ENCODE assay signal across 1 cellular context in the genomic region with DNA sequence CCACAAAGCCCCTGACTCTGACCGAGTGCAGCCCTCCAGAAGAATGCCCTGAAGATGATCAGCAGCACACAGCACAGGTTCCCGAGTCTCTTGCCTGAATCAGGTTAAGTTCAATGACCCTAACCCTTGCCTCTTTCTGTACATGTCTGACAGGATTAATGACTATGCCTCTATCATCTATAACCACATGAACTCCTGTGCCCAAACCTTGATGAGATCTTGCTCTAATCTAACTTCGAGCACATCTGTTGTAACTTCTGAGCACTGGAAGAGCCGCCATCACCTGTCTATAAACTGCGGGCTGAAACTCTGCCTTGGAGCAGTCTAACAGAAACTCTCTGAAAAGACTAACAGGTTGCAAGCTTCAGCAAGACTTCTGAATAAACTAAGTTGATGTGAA.
TF ChIP-seq lines count a peak whose summit lies in the region.

No MANE protein-coding gene starts in this region.

TF ChIP-seq in GM23338, 12 proteins besides CTCF, POLR2A, EP300 and RAD21 (continued from another document):
- TF ChIP-seq, protein P1, sequence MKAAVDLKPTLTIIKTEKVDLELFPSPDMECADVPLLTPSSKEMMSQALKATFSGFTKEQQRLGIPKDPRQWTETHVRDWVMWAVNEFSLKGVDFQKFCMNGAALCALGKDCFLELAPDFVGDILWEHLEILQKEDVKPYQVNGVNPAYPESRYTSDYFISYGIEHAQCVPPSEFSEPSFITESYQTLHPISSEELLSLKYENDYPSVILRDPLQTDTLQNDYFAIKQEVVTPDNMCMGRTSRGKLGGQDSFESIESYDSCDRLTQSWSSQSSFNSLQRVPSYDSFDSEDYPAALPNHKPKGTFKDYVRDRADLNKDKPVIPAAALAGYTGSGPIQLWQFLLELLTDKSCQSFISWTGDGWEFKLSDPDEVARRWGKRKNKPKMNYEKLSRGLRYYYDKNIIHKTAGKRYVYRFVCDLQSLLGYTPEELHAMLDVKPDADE (IDR thresholded peaks at IDR 0.05), result no peak
- TF ChIP-seq ZNF114 (CRISPR knock-in tag; IDR thresholded peaks at IDR 0.05) (no peak), CREB1 (CRISPR knock-in tag; IDR thresholded peaks at IDR 0.05; ENCODE audit: low read depth) (no peak), NANOG (IDR thresholded peaks at IDR 0.05; ENCODE audit: borderline replicate concordance) (no peak), JUNB (IDR thresholded peaks at IDR 0.05; ENCODE audit: unreplicated experiment) (no peak)
- TF ChIP-seq, protein P2, sequence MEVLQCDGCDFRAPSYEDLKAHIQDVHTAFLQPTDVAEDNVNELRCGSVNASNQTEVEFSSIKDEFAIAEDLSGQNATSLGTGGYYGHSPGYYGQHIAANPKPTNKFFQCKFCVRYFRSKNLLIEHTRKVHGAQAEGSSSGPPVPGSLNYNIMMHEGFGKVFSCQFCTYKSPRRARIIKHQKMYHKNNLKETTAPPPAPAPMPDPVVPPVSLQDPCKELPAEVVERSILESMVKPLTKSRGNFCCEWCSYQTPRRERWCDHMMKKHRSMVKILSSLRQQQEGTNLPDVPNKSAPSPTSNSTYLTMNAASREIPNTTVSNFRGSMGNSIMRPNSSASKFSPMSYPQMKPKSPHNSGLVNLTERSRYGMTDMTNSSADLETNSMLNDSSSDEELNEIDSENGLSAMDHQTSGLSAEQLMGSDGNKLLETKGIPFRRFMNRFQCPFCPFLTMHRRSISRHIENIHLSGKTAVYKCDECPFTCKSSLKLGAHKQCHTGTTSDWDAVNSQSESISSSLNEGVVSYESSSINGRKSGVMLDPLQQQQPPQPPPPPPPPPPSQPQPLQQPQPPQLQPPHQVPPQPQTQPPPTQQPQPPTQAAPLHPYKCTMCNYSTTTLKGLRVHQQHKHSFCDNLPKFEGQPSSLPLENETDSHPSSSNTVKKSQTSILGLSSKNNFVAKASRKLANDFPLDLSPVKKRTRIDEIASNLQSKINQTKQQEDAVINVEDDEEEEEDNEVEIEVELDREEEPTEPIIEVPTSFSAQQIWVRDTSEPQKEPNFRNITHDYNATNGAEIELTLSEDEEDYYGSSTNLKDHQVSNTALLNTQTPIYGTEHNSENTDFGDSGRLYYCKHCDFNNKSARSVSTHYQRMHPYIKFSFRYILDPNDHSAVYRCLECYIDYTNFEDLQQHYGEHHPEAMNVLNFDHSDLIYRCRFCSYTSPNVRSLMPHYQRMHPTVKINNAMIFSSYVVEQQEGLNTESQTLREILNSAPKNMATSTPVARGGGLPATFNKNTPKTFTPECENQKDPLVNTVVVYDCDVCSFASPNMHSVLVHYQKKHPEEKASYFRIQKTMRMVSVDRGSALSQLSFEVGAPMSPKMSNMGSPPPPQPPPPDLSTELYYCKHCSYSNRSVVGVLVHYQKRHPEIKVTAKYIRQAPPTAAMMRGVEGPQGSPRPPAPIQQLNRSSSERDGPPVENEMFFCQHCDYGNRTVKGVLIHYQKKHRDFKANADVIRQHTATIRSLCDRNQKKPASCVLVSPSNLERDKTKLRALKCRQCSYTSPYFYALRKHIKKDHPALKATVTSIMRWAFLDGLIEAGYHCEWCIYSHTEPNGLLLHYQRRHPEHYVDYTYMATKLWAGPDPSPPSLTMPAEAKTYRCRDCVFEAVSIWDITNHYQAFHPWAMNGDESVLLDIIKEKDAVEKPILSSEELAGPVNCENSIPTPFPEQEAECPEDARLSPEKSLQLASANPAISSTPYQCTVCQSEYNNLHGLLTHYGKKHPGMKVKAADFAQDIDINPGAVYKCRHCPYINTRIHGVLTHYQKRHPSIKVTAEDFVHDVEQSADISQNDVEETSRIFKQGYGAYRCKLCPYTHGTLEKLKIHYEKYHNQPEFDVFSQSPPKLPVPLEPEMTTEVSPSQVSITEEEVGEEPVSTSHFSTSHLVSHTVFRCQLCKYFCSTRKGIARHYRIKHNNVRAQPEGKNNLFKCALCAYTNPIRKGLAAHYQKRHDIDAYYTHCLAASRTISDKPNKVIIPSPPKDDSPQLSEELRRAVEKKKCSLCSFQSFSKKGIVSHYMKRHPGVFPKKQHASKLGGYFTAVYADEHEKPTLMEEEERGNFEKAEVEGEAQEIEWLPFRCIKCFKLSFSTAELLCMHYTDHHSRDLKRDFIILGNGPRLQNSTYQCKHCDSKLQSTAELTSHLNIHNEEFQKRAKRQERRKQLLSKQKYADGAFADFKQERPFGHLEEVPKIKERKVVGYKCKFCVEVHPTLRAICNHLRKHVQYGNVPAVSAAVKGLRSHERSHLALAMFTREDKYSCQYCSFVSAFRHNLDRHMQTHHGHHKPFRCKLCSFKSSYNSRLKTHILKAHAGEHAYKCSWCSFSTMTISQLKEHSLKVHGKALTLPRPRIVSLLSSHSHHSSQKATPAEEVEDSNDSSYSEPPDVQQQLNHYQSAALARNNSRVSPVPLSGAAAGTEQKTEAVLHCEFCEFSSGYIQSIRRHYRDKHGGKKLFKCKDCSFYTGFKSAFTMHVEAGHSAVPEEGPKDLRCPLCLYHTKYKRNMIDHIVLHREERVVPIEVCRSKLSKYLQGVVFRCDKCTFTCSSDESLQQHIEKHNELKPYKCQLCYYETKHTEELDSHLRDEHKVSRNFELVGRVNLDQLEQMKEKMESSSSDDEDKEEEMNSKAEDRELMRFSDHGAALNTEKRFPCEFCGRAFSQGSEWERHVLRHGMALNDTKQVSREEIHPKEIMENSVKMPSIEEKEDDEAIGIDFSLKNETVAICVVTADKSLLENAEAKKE (CRISPR knock-in tag; IDR thresholded peaks at IDR 0.05), result no peak
